Comparison of ENCODE assay signal across 19 cellular contexts in genomic region chrX:23228454-23228853, GRCh38.
A peak's percentile ranks its signal among the peaks of the same experiment; 100 is the strongest.
DNase-seq lines count a peak whose midpoint lies in the region; ATAC-seq and TF ChIP-seq lines count a peak whose summit lies in the region.
"Had no signal": no experiment of that assay in that cellular context is flagged by ENCODE, and none has a peak within 500 bp of the region (broad histone marks: within the 10 kb centered on the region; RNA-seq: fewer than 3 reads in every experiment).

No MANE protein-coding gene starts in this region.

- no peaks in the 10 kb centered on the region for H3K9me3 ChIP-seq in HEK293 (ENCODE audit: control insufficient read depth, insufficient read depth, low read depth, low read length)
- H3K9me3 ChIP-seq: BE2C, MG63, SJSA1 had no signal

- H3K4me1 Mint-ChIP-seq in progenitor cell of endocrine pancreas (ENCODE audit: low read depth): peaks cover 5% of the 10 kb centered on the region
- H3K4me1 Mint-ChIP-seq in effector memory CD8-positive, alpha-beta T cell (ENCODE audit: low read depth in 2 of 2): no peaks in the 10 kb centered on the region
- H3K4me1 Mint-ChIP-seq: CD4-positive, alpha-beta memory T cell had no signal

- no peaks in the 10 kb centered on the region for H3K36me3 Mint-ChIP-seq in progenitor cell of endocrine pancreas (ENCODE audit: insufficient read depth)
- no peaks in the 10 kb centered on the region for H3K36me3 Mint-ChIP-seq in effector memory CD8-positive, alpha-beta T cell (ENCODE audit: insufficient read depth)
- H3K36me3 Mint-ChIP-seq: CD4-positive, alpha-beta memory T cell had no signal

- H3K27ac ChIP-seq in HEK293 (ENCODE audit: extremely low read depth, low read depth, low read length): peak overlapping the region; percentile 34; the same call in 1 of the 2 replicates
- H3K27ac ChIP-seq: PC-9, SJSA1 had no signal

- POLR2A ChIA-PET in HEK293 (lab: Yijun Ruan, JAX): no interaction called here

- no peaks in the 10 kb centered on the region for H3K9me3 Mint-ChIP-seq in progenitor cell of endocrine pancreas (ENCODE audit: low read depth)
- H3K9me3 Mint-ChIP-seq in effector memory CD8-positive, alpha-beta T cell: peaks cover 0 to 2% of the 10 kb centered on the region in 2 donors
- H3K9me3 Mint-ChIP-seq: CD4-positive, alpha-beta memory T cell had no signal

- peak overlapping the region; percentile 9 for H3K27ac Mint-ChIP-seq in progenitor cell of endocrine pancreas
- H3K27ac Mint-ChIP-seq in effector memory CD8-positive, alpha-beta T cell: no peak overlapping the region
- H3K27ac Mint-ChIP-seq: CD4-positive, alpha-beta memory T cell had no signal

- TF ChIP-seq CTCF in HEK293 (tag by site-specific recombination; IDR thresholded peaks at IDR 0.05) (no peak), epithelial cell of proximal tubule (conservative IDR thresholded peaks at IDR 0.05; ENCODE audit: low read depth, low read length) (no peak), progenitor cell of endocrine pancreas (IDR thresholded peaks at IDR 0.05; ENCODE audit: unreplicated experiment) (no peak), GM20000 (IDR thresholded peaks at IDR 0.05; ENCODE audit: extremely low read depth, missing control alignments) (no peak)

- H3K4me1 ChIP-seq in HEK293 (ENCODE audit: control insufficient read depth, insufficient read depth, low read length): peaks cover 4% of the 10 kb centered on the region
- H3K4me1 ChIP-seq: BE2C, SJSA1 had no signal

- no peak overlapping the region for H3K4me3 ChIP-seq in HEK293 (ENCODE audit: low read depth, low read length)
- H3K4me3 ChIP-seq in epithelial cell of proximal tubule (ENCODE audit: low read depth, low read length): peak overlapping the region; percentile 44
- H3K4me3 ChIP-seq: MG63, PC-9, SJSA1 had no signal

- no peak for ATAC-seq in effector memory CD8-positive, alpha-beta T cell (replicated peaks)

- CTCF ChIA-PET in HEK293 (lab: Yijun Ruan, JAX): no interaction called here

- DNase-seq in ACHN: peak; percentile 1
- peak; percentile 30 for DNase-seq in epithelial cell of proximal tubule (ENCODE audit: low read depth)
- DNase-seq in progenitor cell of endocrine pancreas (ENCODE audit: low spot score, unreplicated experiment): no peak
- DNase-seq in effector memory CD8-positive, alpha-beta T cell: no peak
- DNase-seq in AG08395 (ENCODE audit: low spot score): no peak
- DNase-seq in GM20000 (ENCODE audit: low spot score): no peak
- DNase-seq: BE2C; Calu3; CD4-positive, alpha-beta memory T cell; DMS53; MG63; NCI-H1092; NCI-H146; NCI-H2081; NCI-H510A; NCI-H774; PC-9 had no signal

- H3K27me3 Mint-ChIP-seq in progenitor cell of endocrine pancreas: no peaks in the 10 kb centered on the region
- no peaks in the 10 kb centered on the region for H3K27me3 Mint-ChIP-seq in effector memory CD8-positive, alpha-beta T cell

- no peak overlapping the region for H3K4me3 Mint-ChIP-seq in progenitor cell of endocrine pancreas (ENCODE audit: low read depth)
- no peak overlapping the region for H3K4me3 Mint-ChIP-seq in effector memory CD8-positive, alpha-beta T cell
- H3K4me3 Mint-ChIP-seq: CD4-positive, alpha-beta memory T cell had no signal

- in situ Hi-C loops in ACHN (cut with HindIII; ENCODE audit: low pct_ligation_motif_present, low pct_unique_long_range_greater_than_20kb, low sequenced_read_pairs): no loop called here

- H3K36me3 ChIP-seq in HEK293 (ENCODE audit: control insufficient read depth in 2 of 2, insufficient read depth in 1 of 2, low read length in 2 of 2): no peaks in the 10 kb centered on the region
- H3K36me3 ChIP-seq: BE2C, MG63, SJSA1 had no signal

TF ChIP-seq in HEK293, 187 proteins besides CTCF, POLR2A, EP300 and RAD21:
- TF ChIP-seq GLI4 (tag by site-specific recombination; IDR thresholded peaks at IDR 0.05) (no peak), ZNF362 (tag by site-specific recombination; IDR thresholded peaks at IDR 0.05) (no peak), ZNF302 (tag by site-specific recombination; IDR thresholded peaks at IDR 0.05; ENCODE audit: low read depth) (no peak), ZNF600 (tag by site-specific recombination; IDR thresholded peaks at IDR 0.05) (no peak), ZNF112 (tag by site-specific recombination; IDR thresholded peaks at IDR 0.05) (no peak), SETDB1 (IDR thresholded peaks at IDR 0.05; ENCODE audit: insufficient read length, low read length) (no peak), ZNF391 (tag by site-specific recombination; IDR thresholded peaks at IDR 0.05; ENCODE audit: borderline replicate concordance, low read depth) (no peak), PRDM1 (tag by site-specific recombination; IDR thresholded peaks at IDR 0.05) (no peak), ZNF223 (tag by site-specific recombination; IDR thresholded peaks at IDR 0.05) (no peak), ZNF521 (tag by site-specific recombination; IDR thresholded peaks at IDR 0.05) (no peak), ZNF670 (tag by site-specific recombination; IDR thresholded peaks at IDR 0.05; ENCODE audit: low read depth) (no peak), ZBTB26 (tag by site-specific recombination; optimal IDR thresholded peaks at IDR 0.05) (no peak)

Comparison
In these comparisons a context has a peak if more than half of its experiments do, and no peak if none do; other contexts are left out.
1. DNase-seq: peak in ACHN (single experiment) and epithelial cell of proximal tubule (single experiment); none in progenitor cell of endocrine pancreas (single experiment), effector memory CD8-positive, alpha-beta T cell (0 of 3), AG08395 (single experiment) and GM20000 (single experiment).